In the genomic region with DNA sequence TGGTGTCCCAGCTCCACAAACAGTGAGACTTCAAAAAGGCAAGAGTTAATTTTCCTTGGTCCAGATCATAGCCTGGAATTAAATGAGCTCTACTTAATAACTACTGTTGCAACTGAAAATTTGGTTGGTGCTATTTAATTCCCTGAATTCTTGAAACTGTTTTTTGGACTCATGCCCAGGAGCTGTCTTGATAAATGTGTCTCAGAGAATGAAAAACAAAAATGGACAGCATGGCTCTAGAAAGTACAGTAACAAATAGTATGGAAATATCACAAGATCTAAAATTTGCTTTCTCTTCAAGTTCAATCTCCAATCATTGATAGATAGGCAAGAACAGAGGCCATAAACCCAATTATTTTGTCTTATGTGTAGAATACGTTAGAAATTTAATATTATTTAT, we compare ENCODE assay signal across 17 cellular contexts. TPM values are rescaled to one million over a fixed set of nuclear protein-coding genes. Genes with fewer than 3 reads are reported as not detected.
DNase-seq lines count a peak whose midpoint lies in the region; ATAC-seq, FAIRE-seq and TF ChIP-seq lines count a peak whose summit lies in the region.
"Had no signal": no experiment of that assay in that cellular context is flagged by ENCODE, and none has a peak within 500 bp of the region (broad histone marks: within the 10 kb centered on the region; RNA-seq: fewer than 3 reads in every experiment).

No MANE protein-coding gene starts in this region.

- no peak for TF ChIP-seq POLR2A in H54 (IDR thresholded peaks at IDR 0.05; ENCODE audit: low read depth, low read length)

- no peak for FAIRE-seq in H54 (lab: Jason Lieb, UNC)
- FAIRE-seq: GM12878, HTR-8/SVneo had no signal

- intact Hi-C loops in left colon (cut with DNase I, micrococcal nuclease) = no loop called here

- ATAC-seq in GM21619 (IDR thresholded peaks at IDR 0.05; ENCODE audit: unreplicated experiment) (no peak), left colon (no peak)
- ATAC-seq: foreskin keratinocyte, GM12878, T-helper 17 cell had no signal

- peak; percentile 80 for DNase-seq in EH (ENCODE audit: low read depth)
- peak; percentile 69 to 76 for DNase-seq in NCI-H446 (lab: John Stamatoyannopoulos, UW)
- DNase-seq in dedifferentiated amniotic fluid mesenchymal stem cell (ENCODE audit: extremely low spot score) = peak; percentile 45
- DNase-seq in myocyte (ENCODE audit: low read depth) = peak; percentile 87
- DNase-seq in ACHN = no peak
- no peak for DNase-seq in H54 (ENCODE audit: insufficient read length, low spot score)
- DNase-seq in left colon = no peak
- DNase-seq: activated CD4-positive, alpha-beta T cell treated with anti-CD3 and anti-CD28 coated beads for 4 hours; activated naive CD8-positive, alpha-beta T cell treated with anti-CD3 and anti-CD28 coated beads for 36 hours; DND-41; foreskin keratinocyte; NCI-H1092 treated with DMSO at 0.1 percent for 48 hours; T-helper 17 cell; transverse colon had no signal

- in situ Hi-C loops in ACHN (cut with HindIII; ENCODE audit: low pct_ligation_motif_present, low pct_unique_long_range_greater_than_20kb, low sequenced_read_pairs) = no loop called here

RNA-seq across cellular contexts. Expression of a gene that starts 42.5 kb away (rescaled TPM):
- total RNA-seq in myocyte (33.4 and 52.7 TPM in 2 replicates), left colon (10 to 100 TPM; 25.4 to 27.1 TPM)
- polyA plus RNA-seq in myocyte (2012) = 31.3 TPM

Comparison
In these comparisons a context has a peak if more than half of its experiments do, and no peak if none do; other contexts are left out.
1. DNase-seq: peak in EH (single experiment), NCI-H446 (2 of 2), dedifferentiated amniotic fluid mesenchymal stem cell (single experiment) and myocyte (single experiment); none in ACHN (single experiment), H54 (single experiment) and left colon (0 of 2).